ENCODE assay signal across 12 cellular contexts in the genomic region with DNA sequence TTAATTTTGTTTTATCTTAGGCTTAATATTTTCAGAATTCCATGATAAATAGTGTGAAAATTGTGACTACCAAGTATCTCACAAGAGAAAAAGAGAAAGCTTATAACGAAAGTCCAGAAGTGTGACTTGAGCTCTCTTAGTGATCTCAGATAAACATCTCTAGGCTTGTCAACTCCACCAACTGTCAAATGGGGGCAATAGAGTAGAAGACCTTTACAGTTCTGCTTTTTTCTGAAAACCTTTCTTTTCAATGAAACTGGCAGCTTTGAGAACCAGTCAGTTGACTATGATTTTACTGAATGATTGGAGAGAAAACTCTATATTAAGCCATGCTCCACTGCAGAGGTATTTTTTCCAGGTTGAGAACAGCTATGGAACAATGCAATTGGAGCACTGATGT.
DNase-seq lines count a peak whose midpoint lies in the region; ATAC-seq and TF ChIP-seq lines count a peak whose summit lies in the region.
"Had no signal": no experiment of that assay in that cellular context is flagged by ENCODE, and none has a peak within 500 bp of the region (broad histone marks: within the 10 kb centered on the region; RNA-seq: fewer than 3 reads in every experiment).

No MANE protein-coding gene starts in this region.

- TF ChIP-seq CTCF in GM12873 (IDR thresholded peaks at IDR 0.05; ENCODE audit: insufficient read depth, low read depth, low read length, missing control alignments) = peak; percentile 45
- TF ChIP-seq CTCF in PC-9 (conservative IDR thresholded peaks at IDR 0.05) = no peak

- CTCF ChIA-PET in PC-9 (lab: Charles Lee) = no interaction called here

- no peaks in the 10 kb centered on the region for H3K79me2 ChIP-seq in PC-9 (ENCODE audit: low read depth)

- H3K4me2 ChIP-seq in PC-9 = no peak overlapping the region

- no peaks in the 10 kb centered on the region for H3K27me3 ChIP-seq in PC-9 (ENCODE audit: insufficient read depth, low read depth)
- H3K27me3 ChIP-seq: adrenal gland; BLaER1 treated with 17β-estradiol and CSF1 and Interleukin-3, amounts not matched to agents 10 nM and 100 nM had no signal

- peak overlapping the region; percentile 5; the same call in 1 of the 2 replicates for H2AFZ ChIP-seq in PC-9

- H3K4me3 ChIP-seq in PC-9 = no peak overlapping the region
- H3K4me3 ChIP-seq: adrenal gland; BLaER1 treated with 17β-estradiol and CSF1 and Interleukin-3, amounts not matched to agents 10 nM and 100 nM had no signal

- H3K4me1 ChIP-seq in PC-9 (replicated peaks; ENCODE audit: insufficient read depth) = peaks cover 27% of the 10 kb centered on the region

- H3K36me3 ChIP-seq in PC-9 (ENCODE audit: low read depth) = 0 out of 2 replicates have a peak, but pooled peaks cover 12% of the 10 kb centered on the region
- H3K36me3 ChIP-seq: adrenal gland; BLaER1 treated with 17β-estradiol and CSF1 and Interleukin-3, amounts not matched to agents 10 nM and 100 nM had no signal

- POLR2A ChIA-PET in PC-9 (lab: Charles Lee; ENCODE audit: unreplicated experiment) = interaction anchor here (0.7 kb wide), 1 partner anchor 171 kb away, joined by 3 read pairs; no protein-coding TSS in a partner anchor

- no peaks in the 10 kb centered on the region for H3F3A ChIP-seq in PC-9 (ENCODE audit: insufficient read depth, low read depth)

- no peaks in the 10 kb centered on the region for H4K20me1 ChIP-seq in PC-9 (ENCODE audit: insufficient read depth)
- H4K20me1 ChIP-seq: BLaER1 treated with 17β-estradiol and CSF1 and Interleukin-3, amounts not matched to agents 10 nM and 100 nM had no signal

- H3K9me2 ChIP-seq in PC-9 (ENCODE audit: insufficient read depth) = no peaks in the 10 kb centered on the region

- H3K9me3 ChIP-seq in PC-9 (ENCODE audit: insufficient read depth, low read depth) = peaks cover 25% of the 10 kb centered on the region
- H3K9me3 ChIP-seq: adrenal gland had no signal

- ATAC-seq in GM21360 (IDR thresholded peaks at IDR 0.05; ENCODE audit: unreplicated experiment) (peak; percentile 78), HG03139 (IDR thresholded peaks at IDR 0.05; ENCODE audit: unreplicated experiment) (peak; percentile 44), left colon (no peak)

- intact Hi-C loops in PC-9 (cut with micrococcal nuclease; ENCODE audit: unreplicated experiment) = loop anchor here (2.0 to 5.0 kb wide), 5 partner anchors 50 to 425 kb away; no protein-coding TSS in a partner anchor
- intact Hi-C loops in left colon (cut with DNase I, micrococcal nuclease) = no loop called here
- intact Hi-C loops in posterior vena cava (cut with DNase I) = no loop called here

- DNase-seq in PC-9 (no peak), left colon (no peak), NCI-H1092 treated with DMSO at 0.1 percent for 48 hours (lab: John Stamatoyannopoulos, UW) (no peak), T-helper 9 cell (no peak), posterior vena cava (ENCODE audit: low spot score) (no peak)
- DNase-seq: activated CD4-positive, alpha-beta T cell treated with anti-CD3 and anti-CD28 coated beads for 1 hour; adrenal gland; NCI-H526 treated with DMSO at 0.1 percent for 48 hours had no signal

- H3K27ac ChIP-seq in PC-9 = peak overlapping the region; percentile 61; the same call in 1 of the 2 replicates
- H3K27ac ChIP-seq: adrenal gland; BLaER1 treated with 17β-estradiol and CSF1 and Interleukin-3, amounts not matched to agents 10 nM and 100 nM had no signal

- BruUV-seq in PC-9 (replicated peaks; lab: Mats Ljungman, UMichigan) = no TSS peak
